ENCODE assay signal across 12 cellular contexts in genomic region chr20:22584630-22584921, GRCh38. TPM values are rescaled to one million over a fixed set of nuclear protein-coding genes. Genes with fewer than 3 reads are reported as not detected.
DNase-seq lines count a peak whose midpoint lies in the region; ATAC-seq, FAIRE-seq and TF ChIP-seq lines count a peak whose summit lies in the region.
"Had no signal": no experiment of that assay in that cellular context is flagged by ENCODE, and none has a peak within 500 bp of the region (broad histone marks: within the 10 kb centered on the region; RNA-seq: fewer than 3 reads in every experiment).

No MANE protein-coding gene starts in this region.

- no peak for TF ChIP-seq POLR2A in right lobe of liver (IDR thresholded peaks at IDR 0.05)

- peak; percentile 51 to 64 (median 56) for ATAC-seq in right lobe of liver

- H3K9me3 ChIP-seq in SJSA1 (replicated peaks) (0 out of 2 replicates have a peak, but pooled peaks cover 2% of the 10 kb centered on the region), right lobe of liver (no peaks in the 10 kb centered on the region), kidney (ENCODE audit: control insufficient read depth in 1 of 2, low read length in 2 of 2) (no peaks in the 10 kb centered on the region)
- H3K9me3 ChIP-seq: sigmoid colon had no signal

- H3K4me3 ChIP-seq in SJSA1 = peak overlapping the region; percentile 72
- H3K4me3 ChIP-seq in right lobe of liver = peak overlapping the region; percentile 49 to 78 (median 71)
- H3K4me3 ChIP-seq in kidney (ENCODE audit: low read length in 2 of 2) = no peak overlapping the region

- intact Hi-C loops in right lobe of liver (cut with DNase I) = loop anchor here (10.0 kb wide), 1 partner anchor 120 kb away; no protein-coding TSS in a partner anchor
- intact Hi-C loops in kidney (cut with DNase I) = loop anchor here (10.0 kb wide), 1 partner anchor 250 kb away; no protein-coding TSS in a partner anchor

- H3K9ac ChIP-seq in kidney (ENCODE audit: low read length in 2 of 2) = no peak overlapping the region

- 0% methylated on average over 6 of the region's 25 CpGs for WGBS in right lobe of liver (ENCODE audit: insufficient coverage, low coverage, low lambda C conversion rate, missing lambda C conversion rate)

- no peak for FAIRE-seq in kidney (lab: Jason Lieb, UNC)

- peaks cover 29% of the 10 kb centered on the region for H3K4me1 ChIP-seq in SJSA1 (replicated peaks)
- peaks cover 0 to 28% (median 5%) of the 10 kb centered on the region in 4 donors for H3K4me1 ChIP-seq in right lobe of liver
- H3K4me1 ChIP-seq in kidney (ENCODE audit: control insufficient read depth in 1 of 2, insufficient read depth in 1 of 2, low read depth in 1 of 2, low read length in 2 of 2) = peaks cover 0 to 12% of the 10 kb centered on the region in 2 donors

- H3K27ac ChIP-seq in SJSA1 = no peak overlapping the region
- peak overlapping the region; percentile 81 to 98 (median 90) for H3K27ac ChIP-seq in right lobe of liver
- H3K27ac ChIP-seq in kidney (ENCODE audit: low read depth in 2 of 2, low read length in 2 of 2) = no peak overlapping the region

- peaks cover 33% of the 10 kb centered on the region for H3K36me3 ChIP-seq in SJSA1
- peaks cover 0 to 9% (median 0%) of the 10 kb centered on the region in 4 donors for H3K36me3 ChIP-seq in right lobe of liver
- H3K36me3 ChIP-seq in kidney (ENCODE audit: control insufficient read depth in 1 of 2, insufficient read depth in 2 of 2, low read length in 2 of 2) = no peaks in the 10 kb centered on the region
- H3K36me3 ChIP-seq: sigmoid colon had no signal

- H3K27me3 ChIP-seq in SJSA1 (replicated peaks) (peaks cover 9% of the 10 kb centered on the region; the same call in 1 of the 2 replicates), right lobe of liver (no peaks in the 10 kb centered on the region)

- TF ChIP-seq CTCF in right lobe of liver (IDR thresholded peaks at IDR 0.05) (no peak), kidney (IDR thresholded peaks at IDR 0.05; ENCODE audit: borderline replicate concordance, extremely low read depth, insufficient read depth) (no peak)

- DNase-seq in COLO668 (lab: John Stamatoyannopoulos, UW; ENCODE audit: unreplicated experiment) (peak; percentile 95), NCI-H146 (lab: John Stamatoyannopoulos, UW) (peak; percentile 98), SJSA1 (ENCODE audit: low read depth in 1 of 2, low spot score in 2 of 2) (no peak), right lobe of liver (peak; percentile 85 to 92 (median 92)), kidney (no peak), H4 (ENCODE audit: low spot score) (no peak), NOMO-1 treated with DMSO at 0.1 percent for 48 hours (lab: John Stamatoyannopoulos, UW; ENCODE audit: unreplicated experiment) (no peak), DMS 273 treated with DMSO at 0.1 percent for 48 hours (lab: John Stamatoyannopoulos, UW) (no peak)
- DNase-seq: NK-92 treated with Interleukin-12 subunit alpha and Interleukin-12 subunit beta, amount 100 ng/mL, for 24 hours; sigmoid colon; T1000 had no signal

RNA-seq across cellular contexts. Expression of gene FOXA2, which starts 0.2 kb away (rescaled TPM):
- 12.8 and 14.0 TPM in 2 replicates for total RNA-seq in SJSA1 (2014; rRNA removed; shearing (Covaris generic))
- 10 to 100 TPM; 11.8 to 28.7 (median 21.2) TPM for total RNA-seq in right lobe of liver
- total RNA-seq in kidney = 0.13 TPM
- not detected for polyA plus RNA-seq in kidney (ENCODE audit: insufficient read depth, low read depth, low replicate concordance)
- 0.80 and 1.6 TPM in 2 replicates for total RNA-seq in H4 (2014; rRNA removed; shearing (Covaris generic))
- total RNA-seq: lung microvascular endothelial cell, sigmoid colon had no signal

Comparison
In these comparisons a context has a peak if more than half of its experiments do, and no peak if none do; other contexts are left out.
1. DNase-seq: peak in COLO668 (single experiment), NCI-H146 (single experiment) and right lobe of liver (3 of 3); none in SJSA1 (0 of 2), kidney (single experiment), H4 (single experiment), NOMO-1 treated with DMSO at 0.1 percent for 48 hours (single experiment) and DMS 273 treated with DMSO at 0.1 percent for 48 hours (single experiment).
2. H3K27ac ChIP-seq: peak in right lobe of liver (3 of 3); none in SJSA1 (single experiment) and kidney (0 of 2).
3. H3K4me3 ChIP-seq: peak in SJSA1 (single experiment) and right lobe of liver (3 of 3); none in kidney (0 of 2).